8 cellular contexts compared by ENCODE assay signal in the genomic region with DNA sequence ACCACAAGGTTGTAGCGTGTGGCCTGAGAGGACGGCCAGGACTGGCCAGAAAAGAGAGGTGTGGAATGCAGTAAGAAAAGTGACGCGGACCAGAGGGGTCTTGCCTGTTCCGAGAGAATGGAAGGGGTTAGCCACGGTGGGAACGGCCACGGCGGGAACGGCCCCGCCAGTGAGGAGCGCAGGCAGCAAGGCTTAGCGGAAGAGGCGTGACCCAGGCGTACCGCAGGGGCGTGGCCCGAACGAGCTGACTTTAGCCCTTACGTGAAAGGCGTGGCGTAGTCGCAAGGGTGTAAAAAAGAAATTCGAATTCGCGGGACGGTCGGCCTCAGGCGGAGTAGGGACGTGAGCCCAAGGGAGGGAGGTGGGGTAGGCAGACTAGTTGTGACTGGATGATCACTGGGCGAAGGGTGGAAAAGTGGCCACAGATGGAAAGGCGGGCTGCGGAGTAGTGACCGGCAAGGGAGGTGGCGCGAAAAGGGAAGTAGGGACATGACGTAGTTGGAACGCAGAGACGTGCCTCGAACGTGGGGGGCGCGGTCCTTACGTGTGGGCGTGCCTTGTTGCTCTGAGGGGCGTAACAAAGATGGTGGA. TPM values are rescaled to one million over a fixed set of nuclear protein-coding genes. Genes with fewer than 3 reads are reported as not detected.
DNase-seq lines count a peak whose midpoint lies in the region; ATAC-seq, FAIRE-seq and TF ChIP-seq lines count a peak whose summit lies in the region.

No MANE protein-coding gene starts in this region.

- H2AFZ ChIP-seq in endothelial cell of umbilical vein (ENCODE audit: low read depth, low read length): peak overlapping the region; percentile 4

- peaks cover 5% of the 10 kb centered on the region for H3K36me3 Mint-ChIP-seq in Caco-2 (ENCODE audit: insufficient read depth, unreplicated experiment)
- peaks cover 3% of the 10 kb centered on the region for H3K36me3 Mint-ChIP-seq in activated CD8-positive, alpha-beta memory T cell treated with anti-CD3 and anti-CD28 coated beads, Interleukin-2, amount 10 ng/mL, durations not matched to agents 7 days and 5 days
- H3K36me3 Mint-ChIP-seq in mesothelial cell of epicardium: no peaks in the 10 kb centered on the region

- intact Hi-C loops in Caco-2 (cut with micrococcal nuclease; ENCODE audit: unreplicated experiment): loop anchor here (5.0 kb wide), 1 partner anchor 183 kb away; a partner anchor contains a TSS
- intact Hi-C loops in endothelial cell of umbilical vein (cut with micrococcal nuclease): loop anchor here (1.0 to 5.0 kb wide), 3 partner anchors 183 to 340 kb away; a partner anchor contains a TSS

- H3K36me3 ChIP-seq in Caco-2 (ENCODE audit: control insufficient read depth, insufficient read depth, low read length) (no peaks in the 10 kb centered on the region), endothelial cell of umbilical vein (ENCODE audit: control insufficient read depth in 2 of 2, extremely low read depth in 1 of 2, insufficient read depth in 2 of 2, low read length in 2 of 2) (peaks cover 0 to 2% of the 10 kb centered on the region in 2 experiments)

- H3K4me1 ChIP-seq in Caco-2 (no peaks in the 10 kb centered on the region), endothelial cell of umbilical vein (ENCODE audit: control insufficient read depth, extremely low read depth, insufficient read depth, low read length) (peaks cover 12% of the 10 kb centered on the region)

- H3K27me3 ChIP-seq in Caco-2 (replicated peaks; ENCODE audit: control insufficient read depth, insufficient read depth, low read length): no peaks in the 10 kb centered on the region
- no peaks in the 10 kb centered on the region for H3K27me3 ChIP-seq in endothelial cell of umbilical vein (ENCODE audit: control insufficient read depth in 2 of 2, insufficient read depth in 2 of 2, low read length in 2 of 2)

- peak overlapping the region; percentile 64 for H3K9ac ChIP-seq in endothelial cell of umbilical vein (replicated peaks; ENCODE audit: extremely low read depth, insufficient read depth, low read length)

- H3K27ac Mint-ChIP-seq in Caco-2 (ENCODE audit: unreplicated experiment): no peak overlapping the region
- H3K27ac Mint-ChIP-seq in activated CD8-positive, alpha-beta memory T cell treated with anti-CD3 and anti-CD28 coated beads, Interleukin-2, amount 10 ng/mL, durations not matched to agents 7 days and 5 days: no peak overlapping the region
- H3K27ac Mint-ChIP-seq in mesothelial cell of epicardium: no peak overlapping the region

- POLR2A ChIA-PET in Caco-2 (lab: Charles Lee) (interaction anchor here (0.6 to 1.0 kb wide), 3 partner anchors 8 to 63 kb away, joined by 3 to 4 read pairs (median 4); a partner anchor contains a TSS), endothelial cell of umbilical vein (lab: Charles Lee) (no interaction called here)

- H3K4me1 Mint-ChIP-seq in Caco-2 (ENCODE audit: low read depth, unreplicated experiment) (no peaks in the 10 kb centered on the region), mesothelial cell of epicardium (peaks cover 8% of the 10 kb centered on the region)
- peaks cover 32% of the 10 kb centered on the region for H3K4me1 Mint-ChIP-seq in activated CD8-positive, alpha-beta memory T cell treated with anti-CD3 and anti-CD28 coated beads, Interleukin-2, amount 10 ng/mL, durations not matched to agents 7 days and 5 days

- H3K9me1 ChIP-seq in endothelial cell of umbilical vein (replicated peaks; ENCODE audit: control insufficient read depth, extremely low read depth, insufficient read depth, low read length): no peaks in the 10 kb centered on the region

- no peaks in the 10 kb centered on the region for H3K9me3 Mint-ChIP-seq in Caco-2 (ENCODE audit: unreplicated experiment)
- H3K9me3 Mint-ChIP-seq in activated CD8-positive, alpha-beta memory T cell treated with anti-CD3 and anti-CD28 coated beads, Interleukin-2, amount 10 ng/mL, durations not matched to agents 7 days and 5 days (ENCODE audit: low read depth): no peaks in the 10 kb centered on the region
- H3K9me3 Mint-ChIP-seq in mesothelial cell of epicardium: no peaks in the 10 kb centered on the region

- H3K27me3 Mint-ChIP-seq in Caco-2 (ENCODE audit: insufficient read depth, unreplicated experiment): no peaks in the 10 kb centered on the region
- H3K27me3 Mint-ChIP-seq in activated CD8-positive, alpha-beta memory T cell treated with anti-CD3 and anti-CD28 coated beads, Interleukin-2, amount 10 ng/mL, durations not matched to agents 7 days and 5 days: no peaks in the 10 kb centered on the region
- no peaks in the 10 kb centered on the region for H3K27me3 Mint-ChIP-seq in mesothelial cell of epicardium (ENCODE audit: low read depth)

- TF ChIP-seq CTCF in Caco-2 (IDR thresholded peaks at IDR 0.05; ENCODE audit: insufficient read depth in 1 of 2, low read depth in 1 of 2, low read length in 1 of 2, severe bottlenecking in 1 of 2, unreplicated experiment in 1 of 2): no peak
- TF ChIP-seq CTCF in endothelial cell of umbilical vein (IDR thresholded peaks at IDR 0.05; ENCODE audit: extremely low read depth in 1 of 2, insufficient read depth in 1 of 2, low read depth in 1 of 2, low read length in 2 of 2): no peak
- no peak for TF ChIP-seq CTCF in mesothelial cell of epicardium (IDR thresholded peaks at IDR 0.05; ENCODE audit: unreplicated experiment)

- FAIRE-seq in endothelial cell of umbilical vein (lab: Jason Lieb, UNC): peak; percentile 80

- H3K9me3 ChIP-seq in Caco-2: no peaks in the 10 kb centered on the region
- H3K9me3 ChIP-seq in endothelial cell of umbilical vein (replicated peaks; ENCODE audit: control insufficient read depth, insufficient read depth, low read length): no peaks in the 10 kb centered on the region

- dilution Hi-C loops in endothelial cell of umbilical vein (cut with MboI; ENCODE audit: extremely low pct_ligation_motif_present, low sequenced_read_pairs): no loop called here

- no peaks in the 10 kb centered on the region for H4K20me1 ChIP-seq in endothelial cell of umbilical vein (replicated peaks; ENCODE audit: control insufficient read depth, extremely low read depth, insufficient read depth, low read length)

- H3K4me3 Mint-ChIP-seq in Caco-2 (ENCODE audit: unreplicated experiment) (no peak overlapping the region), mesothelial cell of epicardium (no peak overlapping the region)
- no peak overlapping the region for H3K4me3 Mint-ChIP-seq in activated CD8-positive, alpha-beta memory T cell treated with anti-CD3 and anti-CD28 coated beads, Interleukin-2, amount 10 ng/mL, durations not matched to agents 7 days and 5 days

- H3K27ac ChIP-seq in endothelial cell of umbilical vein (ENCODE audit: insufficient read depth, low read depth, low read length): peak overlapping the region; percentile 48

- DNase-seq in Caco-2: peak; percentile 86 to 91
- DNase-seq in HT1080 (ENCODE audit: low read depth): peak; percentile 88
- peak; percentile 96 for DNase-seq in NOMO-1 (lab: John Stamatoyannopoulos, UW; ENCODE audit: unreplicated experiment in 2 of 2)
- peak; percentile 88 for DNase-seq in activated CD8-positive, alpha-beta memory T cell treated with anti-CD3 and anti-CD28 coated beads, Interleukin-2, amount 10 ng/mL, durations not matched to agents 7 days and 5 days
- peak; percentile 93 for DNase-seq in endothelial cell of umbilical vein (ENCODE audit: low read depth, low spot score)
- peak; percentile 52 to 77 for DNase-seq in mesothelial cell of epicardium (ENCODE audit: low spot score in 2 of 2, unreplicated experiment in 2 of 2)
- DNase-seq in stimulated activated CD8-positive, alpha-beta memory T cell treated with anti-CD3 and anti-CD28 coated beads, Interleukin-15, amount 100 ng/mL, for 4 hours (ENCODE audit: low read depth in 2 of 2): peak; percentile 82 to 84

- CTCF ChIA-PET in Caco-2 (lab: Charles Lee) (no interaction called here), endothelial cell of umbilical vein (lab: Charles Lee) (no interaction called here)
- CTCF ChIA-PET in activated CD8-positive, alpha-beta memory T cell treated with anti-CD3 and anti-CD28 coated beads, Interleukin-2, amount 10 ng/mL, durations not matched to agents 7 days and 5 days (lab: Charles Lee): no interaction called here

- peak overlapping the region; percentile 78 for H3K4me2 ChIP-seq in endothelial cell of umbilical vein (ENCODE audit: insufficient read depth, low read length)

- BruUV-seq in Caco-2 (replicated peaks; lab: Mats Ljungman, UMichigan): no TSS peak
- TSS peak; percentile 89 for BruUV-seq in endothelial cell of umbilical vein (replicated peaks; lab: Mats Ljungman, UMichigan)

- peak; percentile 24 for TF ChIP-seq POLR2A in endothelial cell of umbilical vein (IDR thresholded peaks at IDR 0.05; ENCODE audit: low read depth, low read length)

- H3K79me2 ChIP-seq in endothelial cell of umbilical vein (ENCODE audit: control insufficient read depth, insufficient read depth, low read length): peaks cover 23% of the 10 kb centered on the region

- ATAC-seq in GM21381 (IDR thresholded peaks at IDR 0.05; ENCODE audit: unreplicated experiment): peak; percentile 74
- peak; percentile 83 for ATAC-seq in activated CD8-positive, alpha-beta memory T cell treated with anti-CD3 and anti-CD28 coated beads, Interleukin-2, amount 10 ng/mL, durations not matched to agents 7 days and 5 days

- peak overlapping the region; percentile 77 for H3K4me3 ChIP-seq in Caco-2 (ENCODE audit: low read depth, low read length)
- H3K4me3 ChIP-seq in endothelial cell of umbilical vein (replicated peaks in 1 of 3; ENCODE audit: insufficient read depth in 1 of 3, low read depth in 1 of 3, low read length in 3 of 3): peak overlapping the region in 2 of 3 experiments; percentile 71 to 78

TF ChIP-seq in endothelial cell of umbilical vein, 7 proteins besides CTCF, POLR2A, EP300 and RAD21 (continues in another document):
- peak; percentile 21 for TF ChIP-seq POLR2AphosphoS5 (IDR thresholded peaks at IDR 0.05; ENCODE audit: insufficient read depth, low read depth, low read length)

RNA-seq across cellular contexts. Expression of a gene that starts 10.4 kb away (rescaled TPM):
- total RNA-seq in Caco-2 (2022): 1.7 and 2.1 TPM in 2 replicates
- total RNA-seq in HT1080 (2014; rRNA removed; shearing (Covaris generic)): not detected in 2 replicates
- 0.05 and 0.17 TPM in 2 replicates for polyA plus RNA-seq in HT1080 (2015; cell fraction: cytosol; rRNA removed)
- polyA plus RNA-seq in HT1080 (2015; cell fraction: nucleus; rRNA removed): 0.12 TPM in 1 of 2 replicates, not detected in the other
- under 1 TPM in 1 of 2 experiments, not detected in 1; 0.21 TPM for total RNA-seq in activated CD8-positive, alpha-beta memory T cell treated with anti-CD3 and anti-CD28 coated beads, Interleukin-2, amount 10 ng/mL, durations not matched to agents 7 days and 5 days
- total RNA-seq in endothelial cell of umbilical vein: not detected in 2 replicates
- 0.04 TPM in 1 of 2 replicates, not detected in the other for polyA plus RNA-seq in endothelial cell of umbilical vein
- polyA plus RNA-seq in endothelial cell of umbilical vein (2011; cell fraction: cytosol; rRNA removed): 0.05 and 0.08 TPM in 2 replicates
- 0.18 and 0.36 TPM in 2 replicates for polyA plus RNA-seq in endothelial cell of umbilical vein (2011; cell fraction: nucleus; rRNA removed)
- 0.19 TPM in 1 of 2 replicates, not detected in the other for polyA plus RNA-seq in endothelial cell of umbilical vein (2012)
- not detected in 2 replicates for polyA minus RNA-seq in endothelial cell of umbilical vein
- not detected for polyA minus RNA-seq in endothelial cell of umbilical vein (2011; cell fraction: cytosol; rRNA and poly(A)+ RNA removed)
- not detected in 2 replicates for polyA minus RNA-seq in endothelial cell of umbilical vein (2011; cell fraction: nucleus; rRNA and poly(A)+ RNA removed)
- 1.2 to 1.8 TPM (median 1.4 TPM) in 3 replicates for total RNA-seq in mesothelial cell of epicardium

Comparison
In these comparisons a context has a peak if more than half of its experiments do, and no peak if none do; other contexts are left out.
1. Peak in every context shown above with its lines: DNase-seq, ATAC-seq, H3K4me3 ChIP-seq and H3K27ac ChIP-seq.